8 cellular contexts compared by ENCODE assay signal in genomic region chr1:224333309-224333926, GRCh38. TPM values are rescaled to one million over a fixed set of nuclear protein-coding genes. Genes with fewer than 3 reads are reported as not detected.
DNase-seq lines count a peak whose midpoint lies in the region; FAIRE-seq and TF ChIP-seq lines count a peak whose summit lies in the region.

No MANE protein-coding gene starts in this region.

- no CpG with 5 or more reads among the region's 3 CpGs for WGBS in mesendoderm (ENCODE audit: extremely low coverage, insufficient coverage, low lambda C conversion rate)

- H3K36me3 ChIP-seq in mesendoderm (ENCODE audit: control insufficient read depth, insufficient read depth, low read length) = no peaks in the 10 kb centered on the region

- H3K27ac ChIP-seq in mesendoderm (ENCODE audit: low read depth, low read length) = no peak overlapping the region

- no peak overlapping the region for H2AK5ac ChIP-seq in mesendoderm (ENCODE audit: low read length)

- no peak overlapping the region for H3K56ac ChIP-seq in mesendoderm (ENCODE audit: low read length)

- no peak overlapping the region for H3K18ac ChIP-seq in mesendoderm (ENCODE audit: low read length)

- no peaks in the 10 kb centered on the region for H3K27me3 ChIP-seq in mesendoderm (ENCODE audit: insufficient read depth, low read length, poor library complexity)

- no peak overlapping the region for H3K23ac ChIP-seq in mesendoderm (ENCODE audit: low read length)

- DNase-seq in ELR (ENCODE audit: low read depth) = peak; percentile 74
- DNase-seq in H4 (ENCODE audit: low spot score) = peak; percentile 58
- DNase-seq in LNCaP clone FGC (ENCODE audit: low read depth) = peak; percentile 56
- DNase-seq in RCC 7860 (ENCODE audit: low spot score) = peak; percentile 51
- peak; percentile 44 for DNase-seq in dedifferentiated amniotic fluid mesenchymal stem cell (ENCODE audit: extremely low spot score)
- peak; percentile 60 for DNase-seq in mesendoderm
- no peak for DNase-seq in effector CD8-positive, alpha-beta T cell (lab: John Stamatoyannopoulos, UW)

- no peak overlapping the region for H4K5ac ChIP-seq in mesendoderm (ENCODE audit: low read length)

- peaks cover 6% of the 10 kb centered on the region for H3K79me1 ChIP-seq in mesendoderm (ENCODE audit: low read length)

- H3K4me2 ChIP-seq in mesendoderm (ENCODE audit: low read length) = no peak overlapping the region

- TF ChIP-seq CTCF in LNCaP clone FGC (IDR thresholded peaks at IDR 0.05; ENCODE audit: control insufficient read depth, extremely low read depth, insufficient read depth) = peak; percentile 66

- H3K4me1 ChIP-seq in mesendoderm (ENCODE audit: control insufficient read depth, low read depth, low read length) = no peaks in the 10 kb centered on the region

- no peak overlapping the region for H3K4ac ChIP-seq in mesendoderm (ENCODE audit: low read depth, low read length)

- peaks cover 15% of the 10 kb centered on the region for H3K79me2 ChIP-seq in mesendoderm (ENCODE audit: control insufficient read depth, insufficient read depth, low read length)

- H4K8ac ChIP-seq in mesendoderm (ENCODE audit: low read depth, low read length) = no peak overlapping the region

- no peak overlapping the region for H3K4me3 ChIP-seq in LNCaP clone FGC (ENCODE audit: low read depth, low read length)
- H3K4me3 ChIP-seq in mesendoderm (ENCODE audit: low read length) = no peak overlapping the region

- H2BK5ac ChIP-seq in mesendoderm (ENCODE audit: low read length) = no peak overlapping the region

- FAIRE-seq in A204.1 (lab: Jason Lieb, UNC) (peak; percentile 92), RCC 7860 (lab: Jason Lieb, UNC) (peak; percentile 85)

- no peak overlapping the region for H2BK15ac ChIP-seq in mesendoderm (replicated peaks; ENCODE audit: low read depth)

- H3K9ac ChIP-seq in mesendoderm (ENCODE audit: low read length) = no peak overlapping the region

- no peak overlapping the region for H2BK120ac ChIP-seq in mesendoderm (ENCODE audit: low read depth, low read length)

RNA-seq across cellular contexts. Expression of gene NVL, which starts 3.4 kb away (rescaled TPM):
- 14.7 and 17.9 TPM in 2 replicates for total RNA-seq in H4 (2014; rRNA removed; shearing (Covaris generic))
- polyA plus RNA-seq in mesendoderm (2013, experiment 1 of 2) = 44.6 TPM
- 47.5 TPM for polyA plus RNA-seq in mesendoderm (2013, experiment 2 of 2)

RNA-seq across cellular contexts. Expression of gene CNIH4, which starts 23.3 kb away (rescaled TPM):
- total RNA-seq in H4 (2014; rRNA removed; shearing (Covaris generic)) = 66.2 and 72.3 TPM in 2 replicates
- polyA plus RNA-seq in mesendoderm (2013, experiment 1 of 2) = 121 TPM
- 122 TPM for polyA plus RNA-seq in mesendoderm (2013, experiment 2 of 2)
